22 cellular contexts compared by ENCODE assay signal in the genomic region with DNA sequence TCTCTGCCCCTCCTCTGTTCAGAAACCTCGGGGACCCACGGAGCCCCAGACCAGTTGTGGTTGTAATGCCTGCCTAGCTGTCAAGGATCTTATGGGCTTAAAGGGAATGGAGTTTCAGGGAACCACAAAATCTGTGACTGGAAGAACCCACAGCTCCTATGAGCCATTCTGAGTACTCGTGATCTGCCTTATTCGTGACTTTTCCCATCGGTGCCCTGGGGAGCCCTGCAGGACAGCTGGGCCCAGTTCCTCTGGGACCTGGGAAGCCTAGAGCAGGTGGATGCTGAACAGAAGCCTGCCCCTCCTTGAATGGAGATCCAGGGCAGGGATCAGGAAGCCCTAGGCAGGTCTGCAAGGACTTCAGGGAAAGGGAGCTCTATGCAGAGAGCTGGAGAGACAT.
"Had no signal": no experiment of that assay in that cellular context is flagged by ENCODE, and none has a peak within 500 bp of the region (broad histone marks: within the 10 kb centered on the region; RNA-seq: fewer than 3 reads in every experiment).

No MANE protein-coding gene starts in this region.

- H3K9me3 ChIP-seq: colonic mucosa, heart left ventricle, neutrophil, psoas muscle, tibial artery, upper lobe of left lung, vagina had no signal

- ATAC-seq: foreskin keratinocyte; heart left ventricle; left colon; left ventricle myocardium superior; psoas muscle; sciatic nerve; stimulated activated naive CD8-positive, alpha-beta T cell treated with anti-CD3 and anti-CD28 coated beads, Interleukin-15, Interleukin-2, amounts not matched to agents 100 U/mL and 50 U/mL, for 24 hours had no signal

- H3K36me3 ChIP-seq: colonic mucosa, neutrophil, tibial artery, upper lobe of left lung, vagina had no signal

- H3K4me3 ChIP-seq: colonic mucosa, heart left ventricle, lung, psoas muscle, skin epidermis, tibial artery, upper lobe of left lung, vagina had no signal

- H3K27me3 ChIP-seq: colonic mucosa, foreskin keratinocyte, heart left ventricle, neutrophil, tibial artery, upper lobe of left lung, vagina had no signal

- DNase-seq: cerebellar nuclear complex; colonic mucosa; dermis blood vessel endothelial cell; effector CD4-positive, alpha-beta T cell; endodermal cell; erythroblast; foreskin keratinocyte; heart left ventricle; hippocampal formation; left colon; left ventricle myocardium superior; naive B cell; psoas muscle; stimulated activated CD4-positive, alpha-beta T cell treated with anti-CD3 and anti-CD28 coated beads, Interleukin-2, amount 100 ng/mL, for 24 hours; stimulated activated naive CD8-positive, alpha-beta T cell treated with anti-CD3 and anti-CD28 coated beads, Interleukin-15, Interleukin-2, amounts not matched to agents 100 U/mL and 50 U/mL, for 24 hours; tibial artery had no signal

- H3K4me1 ChIP-seq: colonic mucosa, foreskin keratinocyte, heart left ventricle, psoas muscle, tibial artery, upper lobe of left lung, vagina had no signal

- H3K27ac ChIP-seq: colonic mucosa, foreskin keratinocyte, heart left ventricle, neutrophil, psoas muscle, skin epidermis, tibial artery, upper lobe of left lung, vagina had no signal
